ENCODE assay signal across 1 cellular context in genomic region chr3:170049146-170050000, GRCh38.
TF ChIP-seq lines count a peak whose summit lies in the region.

No MANE protein-coding gene starts in this region.

TF ChIP-seq in HepG2, 621 proteins besides CTCF, POLR2A, EP300 and RAD21 (continued from another document):
- TF ChIP-seq CEBPZ (IDR thresholded peaks at IDR 0.05; ENCODE audit: low read length): no peak
- TF ChIP-seq ZSCAN31 (CRISPR knock-in tag; IDR thresholded peaks at IDR 0.05; ENCODE audit: low read depth): no peak
- no peak for TF ChIP-seq SMAD3 (CRISPR knock-in tag; IDR thresholded peaks at IDR 0.05)
- no peak for TF ChIP-seq ZBTB8A (CRISPR knock-in tag; IDR thresholded peaks at IDR 0.05; ENCODE audit: borderline replicate concordance, low read depth)
- no peak for TF ChIP-seq ZNF850 (CRISPR knock-in tag; conservative IDR thresholded peaks at IDR 0.05)
- TF ChIP-seq AKAP8 (CRISPR knock-in tag; IDR thresholded peaks at IDR 0.05): no peak
